ENCODE assay signal across 9 cellular contexts in the genomic region with DNA sequence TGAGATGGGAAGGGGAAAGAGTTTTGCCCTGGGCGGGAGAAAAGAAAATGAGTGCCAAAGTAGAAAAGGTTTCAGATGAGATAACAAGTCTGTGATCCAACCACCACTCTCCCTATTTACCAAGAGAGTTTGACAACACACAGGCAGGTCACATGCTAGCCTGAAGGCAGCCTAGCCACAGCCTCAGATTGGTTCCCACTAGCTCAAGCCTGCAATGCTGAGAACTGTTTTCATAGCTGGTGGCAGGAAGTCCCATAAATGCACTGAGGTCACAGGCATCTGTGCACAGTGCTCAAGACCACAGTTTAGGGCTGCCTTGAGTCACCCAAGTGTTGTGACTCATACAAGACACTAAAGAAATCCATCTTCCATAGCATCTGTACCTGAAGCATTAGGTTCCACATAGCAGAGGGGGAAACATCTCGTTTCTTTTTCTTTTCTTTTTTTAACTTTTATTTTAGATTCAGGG. TPM values are rescaled to one million over a fixed set of nuclear protein-coding genes. Genes with fewer than 3 reads are reported as not detected.
A peak's percentile ranks its signal among the peaks of the same experiment; 100 is the strongest.
DNase-seq lines count a peak whose midpoint lies in the region; ATAC-seq and TF ChIP-seq lines count a peak whose summit lies in the region.
"Had no signal": no experiment of that assay in that cellular context is flagged by ENCODE, and none has a peak within 500 bp of the region (broad histone marks: within the 10 kb centered on the region; RNA-seq: fewer than 3 reads in every experiment).

No MANE protein-coding gene starts in this region.

- peaks cover 5% of the 10 kb centered on the region for H3K36me3 Mint-ChIP-seq in natural killer cell treated with Interleukin-12 subunit alpha and Interleukin-12 subunit beta and Interleukin-15 and Interleukin-18, amount 100 ng/mL, for 72 hours

- ATAC-seq in GM18511 (IDR thresholded peaks at IDR 0.05; ENCODE audit: unreplicated experiment) (peak; percentile 87), HG03103 (IDR thresholded peaks at IDR 0.05; ENCODE audit: low read depth, unreplicated experiment) (peak; percentile 92)
- ATAC-seq in natural killer cell treated with Interleukin-12 subunit alpha and Interleukin-12 subunit beta and Interleukin-15 and Interleukin-18, amount 100 ng/mL, for 72 hours, result peak; percentile 89 to 99

- H3K9me3 Mint-ChIP-seq in natural killer cell treated with Interleukin-12 subunit alpha and Interleukin-12 subunit beta and Interleukin-15 and Interleukin-18, amount 100 ng/mL, for 72 hours, result no peaks in the 10 kb centered on the region

- peak overlapping the region in 1 of 2 donors; percentile 20 for H3K27ac Mint-ChIP-seq in natural killer cell treated with Interleukin-12 subunit alpha and Interleukin-12 subunit beta and Interleukin-15 and Interleukin-18, amount 100 ng/mL, for 72 hours

- peak; percentile 37 to 50 for DNase-seq in activated CD8-positive, alpha-beta memory T cell treated with anti-CD3 and anti-CD28 coated beads for 4 hours (ENCODE audit: low read depth in 2 of 2)
- no peak for DNase-seq in natural killer cell treated with Interleukin-12 subunit alpha and Interleukin-12 subunit beta and Interleukin-15 and Interleukin-18, amount 100 ng/mL, for 72 hours (ENCODE audit: low spot score)
- DNase-seq in retina, result no peak
- no peak for DNase-seq in SW 1271 (lab: John Stamatoyannopoulos, UW)
- no peak for DNase-seq in NCI-H526 (lab: John Stamatoyannopoulos, UW)
- DNase-seq in left ventricle myocardium inferior, result no peak

- no peak for TF ChIP-seq CTCF in left ventricle myocardium inferior (IDR thresholded peaks at IDR 0.05; ENCODE audit: borderline replicate concordance)

- peaks cover 65% of the 10 kb centered on the region for H3K27me3 ChIP-seq in left ventricle myocardium inferior (ENCODE audit: low read depth)
- H3K27me3 ChIP-seq: upper lobe of left lung had no signal

- no peak overlapping the region for H3K4me3 ChIP-seq in left ventricle myocardium inferior
- H3K4me3 ChIP-seq: upper lobe of left lung had no signal

- H3K4me1 ChIP-seq in left ventricle myocardium inferior, result no peaks in the 10 kb centered on the region
- H3K4me1 ChIP-seq: upper lobe of left lung had no signal

- intact Hi-C loops in left ventricle myocardium inferior (cut with micrococcal nuclease), result no loop called here

- H3K9me3 ChIP-seq in left ventricle myocardium inferior (replicated peaks), result peaks cover 12% of the 10 kb centered on the region
- H3K9me3 ChIP-seq: upper lobe of left lung had no signal

- no peak overlapping the region for H3K27ac ChIP-seq in left ventricle myocardium inferior (replicated peaks)
- H3K27ac ChIP-seq: upper lobe of left lung had no signal

- peaks cover 23 to 32% of the 10 kb centered on the region in 2 donors for H3K27me3 Mint-ChIP-seq in natural killer cell treated with Interleukin-12 subunit alpha and Interleukin-12 subunit beta and Interleukin-15 and Interleukin-18, amount 100 ng/mL, for 72 hours

- H3K4me3 Mint-ChIP-seq in natural killer cell treated with Interleukin-12 subunit alpha and Interleukin-12 subunit beta and Interleukin-15 and Interleukin-18, amount 100 ng/mL, for 72 hours, result peak overlapping the region; percentile 1

- no peaks in the 10 kb centered on the region for H3K36me3 ChIP-seq in left ventricle myocardium inferior
- H3K36me3 ChIP-seq: upper lobe of left lung had no signal

- peaks cover 8 to 16% of the 10 kb centered on the region in 2 donors for H3K4me1 Mint-ChIP-seq in natural killer cell treated with Interleukin-12 subunit alpha and Interleukin-12 subunit beta and Interleukin-15 and Interleukin-18, amount 100 ng/mL, for 72 hours (ENCODE audit: low read depth in 2 of 2)

RNA-seq across cellular contexts. Expression of gene POP4, which starts 18.5 kb away (rescaled TPM):
- total RNA-seq in natural killer cell treated with Interleukin-12 subunit alpha and Interleukin-12 subunit beta and Interleukin-15 and Interleukin-18, amount 100 ng/mL, for 72 hours, result 100 to 1,000 TPM in 1 of 2 donors, 10 to 100 TPM in 1; 94.3 to 108 TPM
- total RNA-seq in left ventricle myocardium inferior, result 53.9 TPM

Comparison
In these comparisons a context has a peak if more than half of its experiments do, and no peak if none do; other contexts are left out.
1. DNase-seq: peak in activated CD8-positive, alpha-beta memory T cell treated with anti-CD3 and anti-CD28 coated beads for 4 hours (2 of 2); none in natural killer cell treated with Interleukin-12 subunit alpha and Interleukin-12 subunit beta and Interleukin-15 and Interleukin-18, amount 100 ng/mL, for 72 hours (single experiment), retina (single experiment), SW 1271 (0 of 2), NCI-H526 (0 of 2) and left ventricle myocardium inferior (single experiment).
2. Peak in every context shown above with its lines, with median percentiles within 50 percentile points of each other: ATAC-seq.